In genomic region chr7:42572561-42572960, GRCh38 we compare ENCODE assay signal across 28 cellular contexts.
"Had no signal": no experiment of that assay in that cellular context is flagged by ENCODE, and none has a peak within 500 bp of the region (broad histone marks: within the 10 kb centered on the region; RNA-seq: fewer than 3 reads in every experiment).

No MANE protein-coding gene starts in this region.

- H3K27ac ChIP-seq: brain microvascular endothelial cell, cardiac muscle cell, SJCRH30 had no signal

- H3K4me1 ChIP-seq: SJCRH30 had no signal

- FAIRE-seq: TTC549 had no signal

- H3K36me3 ChIP-seq: brain microvascular endothelial cell, cardiac muscle cell, SJCRH30 had no signal

- ATAC-seq: activated CD8-positive, alpha-beta T cell treated with anti-CD3 and anti-CD28 coated beads for 36 hours; activated naive CD4-positive, alpha-beta T cell treated with anti-CD3 and anti-CD28 coated beads, Interleukin-2, amount 50 U/mL, for 72 hours; activated naive CD8-positive, alpha-beta T cell treated with anti-CD3 and anti-CD28 coated beads, Interleukin-2, amount 50 U/mL, for 24 hours; Panc1 had no signal

- DNase-seq: activated CD4-positive, alpha-beta T cell treated with anti-CD3 and anti-CD28 coated beads, Interleukin-2, amount 10 ng/mL, durations not matched to agents 24 days and 14 days; activated CD4-positive, alpha-beta T cell treated with anti-CD3 and anti-CD28 coated beads, Interleukin-2, amount 50 U/mL, for 4 hours; activated CD8-positive, alpha-beta T cell treated with anti-CD3 and anti-CD28 coated beads for 36 hours; activated gamma-delta T cell treated with Interleukin-2 at 50 U/mL for 16 hours; activated naive CD4-positive, alpha-beta T cell treated with anti-CD3 and anti-CD28 coated beads for 36 hours; activated naive CD8-positive, alpha-beta T cell treated with anti-CD3 and anti-CD28 coated beads, Interleukin-2, amount 50 U/mL, for 24 hours; activated T-cell treated with anti-CD3 and anti-CD28 coated beads, Interleukin-2, amount 50 U/mL, for 1 hour; anterior cingulate cortex; brain microvascular endothelial cell; Karpas-422; KBM-7; NCI-H1092 treated with DMSO at 0.1 percent for 48 hours; NCI-H1417; NCI-H146; NCI-H187; NCI-H2029 treated with DMSO at 0.1 percent for 48 hours; NCI-H2107; NCI-H2171; NCI-H226; NCI-H446 treated with DMSO at 0.1 percent for 48 hours; NCI-H524 treated with DMSO at 0.1 percent for 48 hours; SHP77; SJCRH30; SK-N-SH had no signal

- H3K4me3 ChIP-seq: cardiac muscle cell, SJCRH30 had no signal

- H3K9me3 ChIP-seq: SJCRH30, SK-N-SH had no signal

- H3K27me3 ChIP-seq: brain microvascular endothelial cell, cardiac muscle cell, SJCRH30 had no signal
